Comparison of ENCODE assay signal across 17 cellular contexts in genomic region chr2:74556831-74557370, GRCh38. TPM values are rescaled to one million over a fixed set of nuclear protein-coding genes. Genes with fewer than 3 reads are reported as not detected.
DNase-seq lines count a peak whose midpoint lies in the region; ATAC-seq and TF ChIP-seq lines count a peak whose summit lies in the region.
"Had no signal": no experiment of that assay in that cellular context is flagged by ENCODE, and none has a peak within 500 bp of the region (broad histone marks: within the 10 kb centered on the region; RNA-seq: fewer than 3 reads in every experiment).

No MANE protein-coding gene starts in this region.

- no peaks in the 10 kb centered on the region for H3K27me3 ChIP-seq in CD4-positive, alpha-beta T cell (ENCODE audit: control insufficient read depth, insufficient read depth, low read length)
- H3K27me3 ChIP-seq: ovary, right lobe of liver, tibial artery had no signal

- H3K4me3 Mint-ChIP-seq in CD4-positive, alpha-beta T cell = peak overlapping the region; percentile 94
- H3K4me3 Mint-ChIP-seq in immature natural killer cell = peak overlapping the region in 3 of 5 donors; percentile 5 to 95 (median 46)

- H3K27ac Mint-ChIP-seq in CD4-positive, alpha-beta T cell = peak overlapping the region; percentile 84
- H3K27ac Mint-ChIP-seq in immature natural killer cell = peak overlapping the region in 4 of 6 donors; percentile 32 to 78 (median 54)
- H3K27ac Mint-ChIP-seq: stimulated activated memory B cell treated with anti-CD40 and anti-IgM and Interleukin-4, amounts not matched to agents 10 μg/mL and 1 μg/mL and 100 μg/mL, for 72 hours had no signal

- ATAC-seq in CD4-positive, alpha-beta T cell (ENCODE audit: poor library complexity) = no peak
- ATAC-seq: right lobe of liver; stimulated activated memory B cell treated with anti-CD40 and anti-IgM and Interleukin-4, amounts not matched to agents 10 μg/mL and 1 μg/mL and 100 μg/mL, for 72 hours had no signal

- H3K27me3 Mint-ChIP-seq in CD4-positive, alpha-beta T cell = peaks cover 15% of the 10 kb centered on the region
- H3K27me3 Mint-ChIP-seq in immature natural killer cell (ENCODE audit: low read depth in 3 of 3) = peaks cover 4 to 26% (median 23%) of the 10 kb centered on the region in 3 donors
- H3K27me3 Mint-ChIP-seq: stimulated activated memory B cell treated with anti-CD40 and anti-IgM and Interleukin-4, amounts not matched to agents 10 μg/mL and 1 μg/mL and 100 μg/mL, for 72 hours had no signal

- no peak for TF ChIP-seq CTCF in AG04449 (IDR thresholded peaks at IDR 0.05; ENCODE audit: insufficient read depth, low read length, missing control alignments)
- no peak for TF ChIP-seq CTCF in CD4-positive, alpha-beta T cell (IDR thresholded peaks at IDR 0.05)

- CTCF ChIA-PET in AG04449 (lab: Yijun Ruan, JAX) = interaction anchor here (1.2 to 5.2 kb wide), 3 partner anchors 9 to 73 kb away, joined by 3 to 39 read pairs (median 5); no protein-coding TSS in a partner anchor
- CTCF ChIA-PET in CD4-positive, alpha-beta T cell (lab: Charles Lee) = no interaction called here

- peaks cover 12% of the 10 kb centered on the region for H3K4me1 Mint-ChIP-seq in CD4-positive, alpha-beta T cell (ENCODE audit: low read depth)
- peaks cover 20 to 22% of the 10 kb centered on the region in 2 donors for H3K4me1 Mint-ChIP-seq in immature natural killer cell

- H3K27ac ChIP-seq in CD4-positive, alpha-beta T cell (ENCODE audit: low read depth, low read length) = no peak overlapping the region
- H3K27ac ChIP-seq: ovary, right lobe of liver, VCaP had no signal

- POLR2A ChIA-PET in AG04449 (lab: Yijun Ruan, JAX) = no interaction called here
- POLR2A ChIA-PET in CD4-positive, alpha-beta T cell (lab: Charles Lee) = interaction anchor here (1.4 to 1.9 kb wide), 2 partner anchors 10 to 84 kb away, joined by 4 to 5 read pairs; partner anchors contain the start of gene MRPL53

- no peak for DNase-seq in AG04449 (ENCODE audit: low read depth, low spot score)
- DNase-seq in CD4-positive, alpha-beta T cell = no peak
- DNase-seq in immature natural killer cell = no peak
- DNase-seq in activated gamma-delta T cell (lab: John Stamatoyannopoulos, UW) = no peak
- DNase-seq in NCI-H2081 treated with DMSO at 0.1 percent for 48 hours (lab: John Stamatoyannopoulos, UW) = no peak
- DNase-seq: amniotic stem cell, Calu3, NCI-H1694 treated with DMSO at 0.1 percent for 48 hours, NCI-H345, ovary, right lobe of liver, SHP77 treated with DMSO at 0.1 percent for 48 hours, T-helper 1 cell, tibial artery had no signal

- intact Hi-C loops in CD4-positive, alpha-beta T cell (cut with DNase I, micrococcal nuclease) = loop anchor here in 1 of 2 experiments (10.0 kb wide), 1 partner anchor 98 kb away; the partner anchor contains the start of gene SEMA4F

- no peaks in the 10 kb centered on the region for H3K9me3 ChIP-seq in CD4-positive, alpha-beta T cell (ENCODE audit: control insufficient read depth, low read length)
- H3K9me3 ChIP-seq: ovary, right lobe of liver, tibial artery had no signal

- H3K4me3 ChIP-seq in AG04449 (ENCODE audit: low read depth, low read length) = peak overlapping the region; percentile 6; the same call in 1 of the 2 replicates
- H3K4me3 ChIP-seq: ovary, right lobe of liver had no signal

- H3K36me3 Mint-ChIP-seq in CD4-positive, alpha-beta T cell (ENCODE audit: low read depth) = peaks cover 14% of the 10 kb centered on the region
- H3K36me3 Mint-ChIP-seq in immature natural killer cell = no peaks in the 10 kb centered on the region

- H3K9me3 Mint-ChIP-seq in CD4-positive, alpha-beta T cell = no peaks in the 10 kb centered on the region
- H3K9me3 Mint-ChIP-seq in immature natural killer cell = no peaks in the 10 kb centered on the region
- H3K9me3 Mint-ChIP-seq: stimulated activated memory B cell treated with anti-CD40 and anti-IgM and Interleukin-4, amounts not matched to agents 10 μg/mL and 1 μg/mL and 100 μg/mL, for 72 hours had no signal

RNA-seq across cellular contexts. Expression of gene DOK1, which starts 2.4 kb away (rescaled TPM):
- total RNA-seq in CD4-positive, alpha-beta T cell = 1 to 10 TPM; 3.4 to 6.0 TPM
- 10 to 100 TPM; 18.4 to 42.7 (median 28.4) TPM for polyA plus RNA-seq in immature natural killer cell

RNA-seq across cellular contexts. Expression of gene LOXL3, which starts 3.2 kb away (rescaled TPM):
- under 1 TPM in 1 of 2 experiments, not detected in 1; 0.25 TPM for total RNA-seq in CD4-positive, alpha-beta T cell
- under 1 TPM in 2 of 3 donors, not detected in 1; 0.19 to 0.22 TPM for polyA plus RNA-seq in immature natural killer cell

RNA-seq across cellular contexts. Expression of gene HTRA2, which starts 27.2 kb away (rescaled TPM):
- total RNA-seq in CD4-positive, alpha-beta T cell = 10 to 100 TPM; 15.3 to 16.0 TPM
- 10 to 100 TPM; 26.5 to 27.2 (median 27.0) TPM for polyA plus RNA-seq in immature natural killer cell

RNA-seq across cellular contexts. Expression of gene AUP1, which starts 27.4 kb away (rescaled TPM):
- 100 to 1,000 TPM; 162 to 170 TPM for total RNA-seq in CD4-positive, alpha-beta T cell
- polyA plus RNA-seq in immature natural killer cell = 100 to 1,000 TPM; 107 to 126 (median 118) TPM

RNA-seq across cellular contexts. Expression of gene DQX1, which starts 30.9 kb away (rescaled TPM):
- total RNA-seq in CD4-positive, alpha-beta T cell = under 1 TPM in 1 of 2 experiments, not detected in 1; 0.22 TPM
- polyA plus RNA-seq in immature natural killer cell = not detected
- total RNA-seq: dermis microvascular lymphatic vessel endothelial cell, right lobe of liver had no signal
